Comparison of ENCODE assay signal across 9 cellular contexts in the genomic region with DNA sequence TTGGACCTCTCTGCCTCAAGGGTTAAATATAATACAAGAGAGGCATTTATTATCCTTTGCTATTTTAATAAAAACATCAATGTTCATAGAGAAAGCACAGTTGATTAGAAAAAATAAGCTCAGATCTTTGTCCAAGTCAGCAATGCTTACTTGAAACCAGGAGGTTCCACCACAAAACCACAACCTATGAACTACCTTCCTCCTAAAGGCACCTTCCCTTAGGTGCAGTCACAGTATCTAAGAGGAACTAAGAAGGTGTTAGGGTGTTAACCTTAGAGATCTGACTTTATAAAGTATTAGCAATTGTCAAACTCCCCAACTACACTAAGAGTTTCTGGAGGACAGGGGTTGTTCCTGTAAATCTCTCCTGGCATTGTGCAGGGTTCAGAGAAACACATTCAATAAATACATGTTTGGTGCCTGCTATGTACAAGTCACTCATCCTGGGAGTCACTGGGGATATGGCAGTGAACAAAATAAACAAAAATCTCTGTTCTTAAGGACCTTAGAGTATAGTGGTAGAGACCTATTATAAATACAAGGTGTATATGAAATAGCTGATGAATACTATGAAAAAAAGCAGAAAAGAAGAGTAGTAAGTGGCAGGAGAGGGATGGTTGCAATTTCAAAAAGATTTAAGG.
DNase-seq lines count a peak whose midpoint lies in the region; ATAC-seq and TF ChIP-seq lines count a peak whose summit lies in the region.
"Had no signal": no experiment of that assay in that cellular context is flagged by ENCODE, and none has a peak within 500 bp of the region (broad histone marks: within the 10 kb centered on the region; RNA-seq: fewer than 3 reads in every experiment).

No MANE protein-coding gene starts in this region.

- TF ChIP-seq CTCF in colonic mucosa (IDR thresholded peaks at IDR 0.05) (no peak), lower lobe of right lung (IDR thresholded peaks at IDR 0.05) (no peak)

- ATAC-seq in GM18867 (IDR thresholded peaks at IDR 0.05; ENCODE audit: unreplicated experiment) (peak; percentile 89), GM21526 (IDR thresholded peaks at IDR 0.05; ENCODE audit: low FRiP score, unreplicated experiment) (peak; percentile 91), HG03442 (IDR thresholded peaks at IDR 0.05; ENCODE audit: unreplicated experiment) (peak; percentile 77), lower lobe of right lung (no peak)

- intact Hi-C loops in colonic mucosa (cut with DNase I) (no loop called here), lower lobe of right lung (cut with DNase I) (no loop called here)

- H3K4me1 ChIP-seq in colonic mucosa (no peaks in the 10 kb centered on the region), lower lobe of right lung (peaks cover 3% of the 10 kb centered on the region)

- H3K27me3 ChIP-seq in colonic mucosa, result no peaks in the 10 kb centered on the region
- no peaks in the 10 kb centered on the region for H3K27me3 ChIP-seq in lower lobe of right lung (ENCODE audit: low read depth)

- H3K36me3 ChIP-seq in colonic mucosa (no peaks in the 10 kb centered on the region), lower lobe of right lung (no peaks in the 10 kb centered on the region)

- peak; percentile 48 for DNase-seq in kidney tubule cell (ENCODE audit: low spot score)
- DNase-seq in caudate nucleus (lab: John Stamatoyannopoulos, UW), result no peak
- DNase-seq in colonic mucosa, result no peak
- DNase-seq in lower lobe of right lung, result no peak
- no peak for DNase-seq in G401 (ENCODE audit: low spot score)
- DNase-seq: NCI-H2227 treated with DMSO at 0.1 percent for 48 hours had no signal

- H3K27ac ChIP-seq in caudate nucleus (ENCODE audit: low read depth, low read length), result no peak overlapping the region
- no peak overlapping the region for H3K27ac ChIP-seq in colonic mucosa
- no peak overlapping the region for H3K27ac ChIP-seq in lower lobe of right lung

- H3K9ac ChIP-seq in colonic mucosa (ENCODE audit: low read depth in 2 of 2, low read length in 2 of 2), result no peak overlapping the region

- H3K9me3 ChIP-seq in colonic mucosa (no peaks in the 10 kb centered on the region), lower lobe of right lung (no peaks in the 10 kb centered on the region)

- no peak overlapping the region for H3K4me3 ChIP-seq in colonic mucosa
- no peak overlapping the region for H3K4me3 ChIP-seq in lower lobe of right lung

- in situ Hi-C loops in G401 (cut with HindIII; ENCODE audit: low sequenced_read_pairs), result no loop called here

Comparison
In these comparisons a context has a peak if more than half of its experiments do, and no peak if none do; other contexts are left out.
1. ATAC-seq: peak in GM18867 (single experiment), GM21526 (single experiment) and HG03442 (single experiment); none in lower lobe of right lung (0 of 2).